In genomic region chr11:72568861-72569260, GRCh38 we compare ENCODE assay signal across 16 cellular contexts.
DNase-seq lines count a peak whose midpoint lies in the region; ATAC-seq, FAIRE-seq and TF ChIP-seq lines count a peak whose summit lies in the region.
"Had no signal": no experiment of that assay in that cellular context is flagged by ENCODE, and none has a peak within 500 bp of the region (broad histone marks: within the 10 kb centered on the region; RNA-seq: fewer than 3 reads in every experiment).

No MANE protein-coding gene starts in this region.

- peak; percentile 42 for DNase-seq in A172 (ENCODE audit: low spot score)
- DNase-seq in HCEC 1CT, result peak; percentile 34
- DNase-seq in coronary artery (ENCODE audit: low spot score), result peak; percentile 62
- peak; percentile 19 for DNase-seq in left lobe of liver (ENCODE audit: low spot score)
- DNase-seq in HuH-7.5 (ENCODE audit: low spot score), result no peak
- DNase-seq in kidney, result no peak
- DNase-seq in GM20000 (ENCODE audit: low spot score), result no peak
- no peak for DNase-seq in stimulated activated CD4-positive, alpha-beta T cell treated with anti-CD3 and anti-CD28 coated beads, Interleukin-12 subunit alpha, Interleukin-12 subunit beta, amount 100 ng/mL, for 4 hours
- DNase-seq: activated CD4-positive, CD25-positive, alpha-beta regulatory T cell; activated CD8-positive, alpha-beta memory T cell treated with anti-CD3 and anti-CD28 coated beads for 24 hours; dermis blood vessel endothelial cell; erythroblast; Kasumi-1; NCI-H2171 treated with DMSO at 0.1 percent for 48 hours; T-helper 9 cell had no signal

- intact Hi-C loops in kidney (cut with DNase I), result no loop called here

- no peak overlapping the region for H3K9ac ChIP-seq in kidney (ENCODE audit: low read length in 2 of 2)

- H3K27ac ChIP-seq in coronary artery, result no peak overlapping the region
- no peak overlapping the region for H3K27ac ChIP-seq in kidney (ENCODE audit: low read depth in 2 of 2, low read length in 2 of 2)
- H3K27ac ChIP-seq: thoracic aorta had no signal

- FAIRE-seq in kidney (lab: Jason Lieb, UNC), result no peak

- TF ChIP-seq CTCF in coronary artery (IDR thresholded peaks at IDR 0.05) (no peak), kidney (IDR thresholded peaks at IDR 0.05; ENCODE audit: borderline replicate concordance, extremely low read depth, insufficient read depth) (no peak), GM20000 (IDR thresholded peaks at IDR 0.05; ENCODE audit: extremely low read depth, missing control alignments) (no peak)

- H3K4me3 ChIP-seq in coronary artery, result no peak overlapping the region
- no peak overlapping the region for H3K4me3 ChIP-seq in kidney (ENCODE audit: low read length in 2 of 2)
- H3K4me3 ChIP-seq: thoracic aorta had no signal

- H3K36me3 ChIP-seq in kidney (ENCODE audit: control insufficient read depth in 1 of 2, insufficient read depth in 2 of 2, low read length in 2 of 2), result no peaks in the 10 kb centered on the region
- H3K36me3 ChIP-seq: thoracic aorta had no signal

- no peak for ATAC-seq in left lobe of liver

- H3K4me1 ChIP-seq in kidney (ENCODE audit: control insufficient read depth in 1 of 2, insufficient read depth in 1 of 2, low read depth in 1 of 2, low read length in 2 of 2), result no peaks in the 10 kb centered on the region

- no peaks in the 10 kb centered on the region for H3K9me3 ChIP-seq in kidney (ENCODE audit: control insufficient read depth in 1 of 2, low read length in 2 of 2)
- H3K9me3 ChIP-seq: thoracic aorta had no signal

Comparison
In these comparisons a context has a peak if more than half of its experiments do, and no peak if none do; other contexts are left out.
1. DNase-seq: peak in A172 (single experiment), HCEC 1CT (single experiment), coronary artery (single experiment) and left lobe of liver (single experiment); none in HuH-7.5 (single experiment), kidney (single experiment), GM20000 (single experiment) and stimulated activated CD4-positive, alpha-beta T cell treated with anti-CD3 and anti-CD28 coated beads, Interleukin-12 subunit alpha, Interleukin-12 subunit beta, amount 100 ng/mL, for 4 hours (single experiment).